Comparison of ENCODE assay signal across 14 cellular contexts in genomic region chr3:53841296-53841695, GRCh38. TPM values are rescaled to one million over a fixed set of nuclear protein-coding genes. Genes with fewer than 3 reads are reported as not detected.
A peak's percentile ranks its signal among the peaks of the same experiment; 100 is the strongest.
DNase-seq lines count a peak whose midpoint lies in the region; ATAC-seq and TF ChIP-seq lines count a peak whose summit lies in the region.
"Had no signal": no experiment of that assay in that cellular context is flagged by ENCODE, and none has a peak within 500 bp of the region (broad histone marks: within the 10 kb centered on the region; RNA-seq: fewer than 3 reads in every experiment).

No MANE protein-coding gene starts in this region.

- 0 out of 2 replicates have a peak, but pooled peaks have one; percentile 25 for TF ChIP-seq CTCF in GM12874 (IDR thresholded peaks at IDR 0.05; ENCODE audit: insufficient read depth, low read depth, low read length)
- peak; percentile 55 for TF ChIP-seq CTCF in WERI-Rb-1 (IDR thresholded peaks at IDR 0.05; ENCODE audit: low read depth, low read length)
- TF ChIP-seq CTCF in right lobe of liver (IDR thresholded peaks at IDR 0.05): peak; percentile 22 to 42 (median 30)

- no peak for DNase-seq in WERI-Rb-1
- peak; percentile 77 to 85 (median 82) for DNase-seq in right lobe of liver
- DNase-seq in KBM-7: no peak
- DNase-seq: aorta, DMS153, heart left ventricle, naive B cell, NCI-H1105 treated with DMSO at 0.1 percent for 48 hours, NCI-H2227 treated with DMSO at 0.1 percent for 48 hours had no signal

- H3K9me3 ChIP-seq in WERI-Rb-1 (ENCODE audit: severe bottlenecking) (no peaks in the 10 kb centered on the region), right lobe of liver (no peaks in the 10 kb centered on the region)
- H3K9me3 ChIP-seq: esophagus muscularis mucosa, heart left ventricle had no signal

- H3K4me3 ChIP-seq in WERI-Rb-1 (ENCODE audit: low read depth, low read length) (no peak overlapping the region), right lobe of liver (no peak overlapping the region)
- H3K4me3 ChIP-seq: esophagus muscularis mucosa, heart left ventricle had no signal

- 29% methylated on average over 5 of the region's 5 CpGs for WGBS in right lobe of liver (ENCODE audit: insufficient coverage, low coverage, low lambda C conversion rate, missing lambda C conversion rate)

- TF ChIP-seq POLR2A in right lobe of liver (IDR thresholded peaks at IDR 0.05): peak; percentile 32

- H3K27me3 ChIP-seq in WERI-Rb-1 (ENCODE audit: insufficient read depth, low read depth, severe bottlenecking) (no peaks in the 10 kb centered on the region), right lobe of liver (no peaks in the 10 kb centered on the region)

- H3K36me3 ChIP-seq in WERI-Rb-1 (no peaks in the 10 kb centered on the region), right lobe of liver (peaks cover 0 to 22% (median 13%) of the 10 kb centered on the region in 4 donors)
- H3K36me3 ChIP-seq: heart left ventricle had no signal

- intact Hi-C loops in right lobe of liver (cut with DNase I): no loop called here

- H3K27ac ChIP-seq in WERI-Rb-1 (no peak overlapping the region), right lobe of liver (peak overlapping the region; percentile 97 to 100 (median 99))
- H3K27ac ChIP-seq: esophagus muscularis mucosa, heart left ventricle had no signal

- ATAC-seq in right lobe of liver: peak; percentile 28 to 41 (median 36)
- no peak for ATAC-seq in GM19455 (IDR thresholded peaks at IDR 0.05; ENCODE audit: unreplicated experiment)
- no peak for ATAC-seq in GM21825 (IDR thresholded peaks at IDR 0.05; ENCODE audit: unreplicated experiment)
- ATAC-seq: heart left ventricle had no signal

- in situ Hi-C loops in KBM-7 (cut with MboI; ENCODE audit: low pct_unique_long_range_greater_than_20kb, low sequenced_read_pairs): no loop called here

- peaks cover 0 to 28% (median 13%) of the 10 kb centered on the region in 4 donors for H3K4me1 ChIP-seq in right lobe of liver

RNA-seq across cellular contexts. Expression of gene CHDH, which starts 4.9 kb away (rescaled TPM):
- 10 to 100 TPM; 25.0 to 49.1 (median 39.4) TPM for total RNA-seq in right lobe of liver

RNA-seq across cellular contexts. Expression of gene IL17RB, which starts 5.1 kb away (rescaled TPM):
- 10 to 100 TPM; 19.8 to 30.2 (median 27.3) TPM for total RNA-seq in right lobe of liver
- total RNA-seq: SK-MEL-5 had no signal

RNA-seq across cellular contexts. Expression of gene ACTR8, which starts 40.7 kb away (rescaled TPM):
- 10 to 100 TPM in 2 of 6 experiments, 1 to 10 TPM in 4; 6.7 to 12.0 (median 9.6) TPM for total RNA-seq in right lobe of liver

RNA-seq across cellular contexts. Expression of gene SELENOK, which starts 50.4 kb away (rescaled TPM):
- 10 to 100 TPM; 23.0 to 34.7 (median 29.3) TPM for total RNA-seq in right lobe of liver

Comparison
In these comparisons a context has a peak if more than half of its experiments do, and no peak if none do; other contexts are left out.
1. DNase-seq: peak in right lobe of liver (3 of 3); none in WERI-Rb-1 (single experiment) and KBM-7 (single experiment).
2. ATAC-seq: peak in right lobe of liver (4 of 4); none in GM19455 (single experiment) and GM21825 (single experiment).
3. Peak in every context shown above with its lines, with median percentiles within 50 percentile points of each other: CTCF ChIP-seq.